Comparison of ENCODE assay signal across 8 cellular contexts in the genomic region with DNA sequence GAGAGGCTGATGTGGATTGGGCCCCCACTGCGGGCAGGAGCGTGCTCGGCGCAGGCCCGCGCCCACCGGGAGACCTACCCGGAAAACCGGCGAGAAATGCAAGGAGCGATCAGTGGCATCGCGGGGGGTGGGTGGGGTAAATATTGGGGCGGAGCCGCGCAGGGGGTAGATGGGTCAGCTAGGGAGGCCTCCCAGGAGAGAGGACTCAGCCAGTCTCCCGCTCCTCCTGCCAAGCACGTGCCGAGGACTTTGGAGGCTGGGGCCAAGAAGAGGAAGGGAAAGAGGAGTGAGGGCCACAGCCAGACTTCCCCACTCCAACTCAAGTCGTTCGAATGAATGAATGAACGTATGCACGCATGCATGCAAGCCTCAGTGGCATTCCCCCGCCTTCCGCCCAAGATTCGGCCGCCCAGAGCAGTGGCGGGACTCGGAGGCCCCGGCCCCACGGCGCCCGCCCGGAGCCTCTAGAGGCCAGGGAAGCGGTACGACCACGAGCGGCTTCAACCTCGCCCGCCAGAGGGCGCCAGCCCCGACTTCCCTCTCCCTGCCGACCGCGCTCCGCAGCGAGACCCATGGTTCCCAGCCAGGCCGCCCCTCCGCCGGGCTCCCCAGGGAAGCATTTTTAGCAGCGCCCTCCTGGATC. TPM values are rescaled to one million over a fixed set of nuclear protein-coding genes. Genes with fewer than 3 reads are reported as not detected.
A peak's percentile ranks its signal among the peaks of the same experiment; 100 is the strongest.
DNase-seq lines count a peak whose midpoint lies in the region; ATAC-seq and TF ChIP-seq lines count a peak whose summit lies in the region.

No MANE protein-coding gene starts in this region.

- H3K79me2 ChIP-seq in GM23248 (ENCODE audit: insufficient read depth) = 0 out of 2 replicates have a peak, but pooled peaks cover 1% of the 10 kb centered on the region
- H3K79me2 ChIP-seq in fibroblast of lung (ENCODE audit: control insufficient read depth, insufficient read depth, low read length) = peaks cover 9% of the 10 kb centered on the region

- H2AFZ ChIP-seq in GM23248 (peak overlapping the region; percentile 45), fibroblast of lung (ENCODE audit: low read length) (no peak overlapping the region)

- in situ Hi-C loops in GM23248 (cut with MboI) = loop anchor here (10.0 kb wide), 1 partner anchor 175 kb away; no protein-coding TSS in a partner anchor

- peak overlapping the region; percentile 54 for H3K4me3 ChIP-seq in GM23248
- peak overlapping the region in 2 of 4 experiments; percentile 19 to 41 for H3K4me3 ChIP-seq in fibroblast of lung (replicated peaks in 1 of 4; ENCODE audit: control extremely low read depth in 1 of 4, insufficient read depth in 1 of 4, low read depth in 3 of 4, low read length in 4 of 4)
- peak overlapping the region; percentile 64 for H3K4me3 ChIP-seq in naive thymus-derived CD4-positive, alpha-beta T cell (ENCODE audit: low read length)

- WGBS in GM23248 (ENCODE audit: low coverage in 1 of 2, low lambda C conversion rate in 2 of 2, missing lambda C conversion rate in 2 of 2), 2 experiments = 2 to 4% methylated on average over 44 to 47 of the region's 51 CpGs

- POLR2A ChIA-PET in CD4-positive, alpha-beta T cell (lab: Charles Lee) = interaction anchor here (2.2 kb wide), 1 partner anchor 39 kb away, joined by 12 read pairs; a partner anchor contains a TSS
- POLR2A ChIA-PET in naive thymus-derived CD4-positive, alpha-beta T cell (lab: Charles Lee) = no interaction called here

- peaks cover 13% of the 10 kb centered on the region for H3K36me3 Mint-ChIP-seq in CD4-positive, alpha-beta T cell (ENCODE audit: low read depth)
- H3K36me3 Mint-ChIP-seq in activated T-helper 1 cell treated with anti-CD3 and anti-CD28 coated beads, Interleukin-12 subunit alpha, Interleukin-12 subunit beta, Interleukin-2, Interleukin-4 antibody, amounts not matched to agents 30 ng/mL and 10 ng/mL and 1 ng/mL, durations not matched to agents 14 hours and 24 hours and 36 hours (ENCODE audit: low read depth) = peaks cover 32% of the 10 kb centered on the region
- peaks cover 0 to 4% (median 0%) of the 10 kb centered on the region in 5 donors for H3K36me3 Mint-ChIP-seq in naive thymus-derived CD4-positive, alpha-beta T cell

- peak overlapping the region; percentile 51 for H3K27ac Mint-ChIP-seq in CD4-positive, alpha-beta T cell
- no peak overlapping the region for H3K27ac Mint-ChIP-seq in activated T-helper 1 cell treated with anti-CD3 and anti-CD28 coated beads, Interleukin-12 subunit alpha, Interleukin-12 subunit beta, Interleukin-2, Interleukin-4 antibody, amounts not matched to agents 30 ng/mL and 10 ng/mL and 1 ng/mL, durations not matched to agents 14 hours and 24 hours and 36 hours
- peak overlapping the region in 2 of 9 donors; percentile 29 to 67 for H3K27ac Mint-ChIP-seq in naive thymus-derived CD4-positive, alpha-beta T cell

- DNase-seq in CD4-positive, alpha-beta T cell = peak; percentile 70 to 90 (median 78)
- DNase-seq in GM23248 (peak; percentile 81), NCI-H774 (lab: John Stamatoyannopoulos, UW) (peak; percentile 13), fibroblast of lung (ENCODE audit: low read depth in 2 of 2) (peak; percentile 39 to 60), HK-2 (ENCODE audit: unreplicated experiment) (no peak)
- peak; percentile 76 for DNase-seq in activated T-helper 1 cell treated with anti-CD3 and anti-CD28 coated beads, Interleukin-12 subunit alpha, Interleukin-12 subunit beta, Interleukin-2, Interleukin-4 antibody, amounts not matched to agents 30 ng/mL and 10 ng/mL and 1 ng/mL, durations not matched to agents 14 hours and 24 hours and 36 hours (ENCODE audit: low spot score)
- peak; percentile 59 to 90 (median 80) for DNase-seq in naive thymus-derived CD4-positive, alpha-beta T cell
- DNase-seq in stimulated activated CD8-positive, alpha-beta memory T cell treated with anti-CD3 and anti-CD28 coated beads, Interleukin-7, amount 100 ng/mL, for 4 hours (ENCODE audit: low read depth in 2 of 2) = peak; percentile 52 to 74

- peaks cover 43% of the 10 kb centered on the region for H3K27me3 ChIP-seq in CD4-positive, alpha-beta T cell (ENCODE audit: control insufficient read depth, insufficient read depth, low read length)
- peaks cover 8% of the 10 kb centered on the region for H3K27me3 ChIP-seq in GM23248 (replicated peaks; ENCODE audit: insufficient read depth)
- peaks cover 19% of the 10 kb centered on the region for H3K27me3 ChIP-seq in fibroblast of lung (ENCODE audit: control insufficient read depth, insufficient read depth, low read length)
- peaks cover 8 to 23% of the 10 kb centered on the region in 2 donors for H3K27me3 ChIP-seq in naive thymus-derived CD4-positive, alpha-beta T cell (ENCODE audit: control insufficient read depth in 2 of 2, insufficient read depth in 2 of 2, low read length in 2 of 2)

- intact Hi-C loops in CD4-positive, alpha-beta T cell (cut with DNase I, micrococcal nuclease) = loop anchor here (2.0 to 10.0 kb wide), 6 partner anchors 53 to 567 kb away; a partner anchor contains a TSS
- intact Hi-C loops in activated T-helper 1 cell treated with anti-CD3 and anti-CD28 coated beads, Interleukin-12 subunit alpha, Interleukin-12 subunit beta, Interleukin-2, Interleukin-4 antibody, amounts not matched to agents 30 ng/mL and 10 ng/mL and 1 ng/mL, durations not matched to agents 14 hours and 24 hours and 36 hours (cut with micrococcal nuclease) = loop anchor here (2.0 to 10.0 kb wide), 6 partner anchors 77 to 782 kb away; a partner anchor contains a TSS
- intact Hi-C loops in naive thymus-derived CD4-positive, alpha-beta T cell (cut with micrococcal nuclease) = loop anchor here (1.0 to 5.0 kb wide), 7 partner anchors 53 to 618 kb away; a partner anchor contains a TSS

- peaks cover 19% of the 10 kb centered on the region for H3F3A ChIP-seq in GM23248 (ENCODE audit: insufficient read depth)

- H3K27ac ChIP-seq in CD4-positive, alpha-beta T cell (ENCODE audit: low read depth, low read length) = no peak overlapping the region
- H3K27ac ChIP-seq in GM23248 (no peak overlapping the region), fibroblast of lung (ENCODE audit: insufficient read depth, low read length) (no peak overlapping the region)
- no peak overlapping the region for H3K27ac ChIP-seq in naive thymus-derived CD4-positive, alpha-beta T cell (ENCODE audit: low read depth, low read length)

- CTCF ChIA-PET in CD4-positive, alpha-beta T cell (lab: Charles Lee) = interaction anchor here (2.0 kb wide), 1 partner anchor 8 kb away, joined by 8 read pairs; no protein-coding TSS in a partner anchor
- CTCF ChIA-PET in naive thymus-derived CD4-positive, alpha-beta T cell (lab: Charles Lee) = interaction anchor here (0.6 kb wide), 2 partner anchors 230 to 248 kb away, joined by 3 read pairs; no protein-coding TSS in a partner anchor

- H3K27me3 Mint-ChIP-seq in CD4-positive, alpha-beta T cell = peaks cover 30% of the 10 kb centered on the region
- H3K27me3 Mint-ChIP-seq in activated T-helper 1 cell treated with anti-CD3 and anti-CD28 coated beads, Interleukin-12 subunit alpha, Interleukin-12 subunit beta, Interleukin-2, Interleukin-4 antibody, amounts not matched to agents 30 ng/mL and 10 ng/mL and 1 ng/mL, durations not matched to agents 14 hours and 24 hours and 36 hours (ENCODE audit: insufficient read depth) = peaks cover 24% of the 10 kb centered on the region
- H3K27me3 Mint-ChIP-seq in naive thymus-derived CD4-positive, alpha-beta T cell = peaks cover 20 to 42% (median 29%) of the 10 kb centered on the region in 5 donors

- peak; percentile 55 for ATAC-seq in CD4-positive, alpha-beta T cell (ENCODE audit: poor library complexity)
- peak; percentile 77 for ATAC-seq in naive thymus-derived CD4-positive, alpha-beta T cell

- H3K4me2 ChIP-seq in GM23248 (ENCODE audit: unreplicated experiment) = peak overlapping the region; percentile 54
- H3K4me2 ChIP-seq in fibroblast of lung (ENCODE audit: extremely low read depth, insufficient read depth, low read length) = peak overlapping the region; percentile 66

- H3K9ac ChIP-seq in GM23248 (no peak overlapping the region), fibroblast of lung (ENCODE audit: insufficient read depth, low read length) (peak overlapping the region; percentile 27)

- H3K4me1 ChIP-seq in GM23248 (ENCODE audit: insufficient read depth) (peaks cover 8% of the 10 kb centered on the region; the same call in 1 of the 2 replicates), fibroblast of lung (ENCODE audit: control insufficient read depth, extremely low read depth, insufficient read depth, low read length) (peaks cover 7% of the 10 kb centered on the region)
- H3K4me1 ChIP-seq in naive thymus-derived CD4-positive, alpha-beta T cell (ENCODE audit: control insufficient read depth in 2 of 2, insufficient read depth in 2 of 2, low read length in 2 of 2) = peaks cover 32 to 57% of the 10 kb centered on the region in 2 donors

- no peaks in the 10 kb centered on the region for H3K9me3 ChIP-seq in CD4-positive, alpha-beta T cell (ENCODE audit: control insufficient read depth, low read length)
- no peaks in the 10 kb centered on the region for H3K9me3 ChIP-seq in GM23248 (ENCODE audit: low read depth)
- H3K9me3 ChIP-seq in fibroblast of lung (ENCODE audit: control insufficient read depth, insufficient read depth, low read depth, low read length) = no peaks in the 10 kb centered on the region
- H3K9me3 ChIP-seq in naive thymus-derived CD4-positive, alpha-beta T cell (ENCODE audit: control insufficient read depth in 2 of 3, low read length in 3 of 3) = no peaks in the 10 kb centered on the region

- H4K20me1 ChIP-seq in GM23248 (ENCODE audit: insufficient read depth) (no peaks in the 10 kb centered on the region), fibroblast of lung (ENCODE audit: control insufficient read depth, extremely low read depth, insufficient read depth, low read length) (no peaks in the 10 kb centered on the region)

- TF ChIP-seq CTCF in CD4-positive, alpha-beta T cell (IDR thresholded peaks at IDR 0.05) = peak; percentile 82
- TF ChIP-seq CTCF in fibroblast of lung (conservative IDR thresholded peaks at IDR 0.05 in 1 of 2, IDR thresholded peaks at IDR 0.05 in 1 of 2; ENCODE audit: low read depth in 1 of 2, low read length in 2 of 2) = peak; percentile 57 to 74

- no peaks in the 10 kb centered on the region for H3K9me3 Mint-ChIP-seq in CD4-positive, alpha-beta T cell
- H3K9me3 Mint-ChIP-seq in activated T-helper 1 cell treated with anti-CD3 and anti-CD28 coated beads, Interleukin-12 subunit alpha, Interleukin-12 subunit beta, Interleukin-2, Interleukin-4 antibody, amounts not matched to agents 30 ng/mL and 10 ng/mL and 1 ng/mL, durations not matched to agents 14 hours and 24 hours and 36 hours = no peaks in the 10 kb centered on the region
- no peaks in the 10 kb centered on the region for H3K9me3 Mint-ChIP-seq in naive thymus-derived CD4-positive, alpha-beta T cell

- peaks cover 63% of the 10 kb centered on the region for H3K4me1 Mint-ChIP-seq in CD4-positive, alpha-beta T cell (ENCODE audit: low read depth)
- H3K4me1 Mint-ChIP-seq in activated T-helper 1 cell treated with anti-CD3 and anti-CD28 coated beads, Interleukin-12 subunit alpha, Interleukin-12 subunit beta, Interleukin-2, Interleukin-4 antibody, amounts not matched to agents 30 ng/mL and 10 ng/mL and 1 ng/mL, durations not matched to agents 14 hours and 24 hours and 36 hours (ENCODE audit: low read depth) = peaks cover 56% of the 10 kb centered on the region
- H3K4me1 Mint-ChIP-seq in naive thymus-derived CD4-positive, alpha-beta T cell = peaks cover 39 to 65% (median 56%) of the 10 kb centered on the region in 7 donors

- peak overlapping the region; percentile 52 for H3K4me3 Mint-ChIP-seq in CD4-positive, alpha-beta T cell
- H3K4me3 Mint-ChIP-seq in activated T-helper 1 cell treated with anti-CD3 and anti-CD28 coated beads, Interleukin-12 subunit alpha, Interleukin-12 subunit beta, Interleukin-2, Interleukin-4 antibody, amounts not matched to agents 30 ng/mL and 10 ng/mL and 1 ng/mL, durations not matched to agents 14 hours and 24 hours and 36 hours = peak overlapping the region; percentile 60
- H3K4me3 Mint-ChIP-seq in naive thymus-derived CD4-positive, alpha-beta T cell = peak overlapping the region; percentile 64 to 96 (median 76)

- H3K36me3 ChIP-seq in GM23248 (ENCODE audit: low read depth) = peaks cover 3% of the 10 kb centered on the region; the same call in 1 of the 2 replicates
- no peaks in the 10 kb centered on the region for H3K36me3 ChIP-seq in fibroblast of lung (ENCODE audit: control insufficient read depth, insufficient read depth, low read length)
- peaks cover 0 to 5% (median 0%) of the 10 kb centered on the region in 3 experiments for H3K36me3 ChIP-seq in naive thymus-derived CD4-positive, alpha-beta T cell (ENCODE audit: control insufficient read depth in 2 of 3, insufficient read depth in 3 of 3, low read length in 3 of 3)

- H3K9me2 ChIP-seq in GM23248 (ENCODE audit: insufficient read depth) = no peaks in the 10 kb centered on the region

RNA-seq across cellular contexts. Expression of a gene that starts 3.6 kb away (rescaled TPM):
- 10 to 100 TPM; 15.5 to 15.8 TPM for total RNA-seq in CD4-positive, alpha-beta T cell
- 62.0 and 69.6 TPM in 2 replicates for total RNA-seq in GM23248 (2014; rRNA removed; shearing (Covaris generic))
- 2.9 and 4.1 TPM in 2 replicates for polyA plus RNA-seq in GM23248 (2016; fragmentation: Nextera tagmentation; extraction: Ambion mirVana)
- 149 and 151 TPM in 2 replicates for total RNA-seq in activated T-helper 1 cell treated with anti-CD3 and anti-CD28 coated beads, Interleukin-12 subunit alpha, Interleukin-12 subunit beta, Interleukin-2, Interleukin-4 antibody, amounts not matched to agents 30 ng/mL and 10 ng/mL and 1 ng/mL, durations not matched to agents 14 hours and 24 hours and 36 hours
- total RNA-seq in fibroblast of lung = 80.8 and 95.3 TPM in 2 replicates
- polyA plus RNA-seq in fibroblast of lung = 29.1 and 46.7 TPM in 2 replicates
- polyA plus RNA-seq in fibroblast of lung (2012) = 43.0 and 67.3 TPM in 2 replicates
- polyA minus RNA-seq in fibroblast of lung (ENCODE audit: low replicate concordance) = 52.3 and 71.5 TPM in 2 replicates
- 10 to 100 TPM; 10.9 to 31.3 (median 16.2) TPM for total RNA-seq in naive thymus-derived CD4-positive, alpha-beta T cell
- polyA plus RNA-seq in naive thymus-derived CD4-positive, alpha-beta T cell = 10 to 100 TPM; 10.3 to 13.7 TPM

RNA-seq across cellular contexts. Expression of a gene that starts 3.8 kb away (rescaled TPM):
- total RNA-seq in CD4-positive, alpha-beta T cell = not detected
- total RNA-seq in GM23248 (2014; rRNA removed; shearing (Covaris generic)) = 4.4 TPM in 1 of 2 replicates, not detected in the other
- polyA plus RNA-seq in GM23248 (2016; fragmentation: Nextera tagmentation; extraction: Ambion mirVana) (not detected in 2 replicates), fibroblast of lung (not detected in 2 replicates)
- total RNA-seq in activated T-helper 1 cell treated with anti-CD3 and anti-CD28 coated beads, Interleukin-12 subunit alpha, Interleukin-12 subunit beta, Interleukin-2, Interleukin-4 antibody, amounts not matched to agents 30 ng/mL and 10 ng/mL and 1 ng/mL, durations not matched to agents 14 hours and 24 hours and 36 hours = not detected in 2 replicates
- total RNA-seq in fibroblast of lung = not detected in 2 replicates
- not detected in 2 replicates for polyA plus RNA-seq in fibroblast of lung (2012)
- polyA minus RNA-seq in fibroblast of lung (ENCODE audit: low replicate concordance) = not detected in 2 replicates
- not detected for total RNA-seq in naive thymus-derived CD4-positive, alpha-beta T cell
- not detected for polyA plus RNA-seq in naive thymus-derived CD4-positive, alpha-beta T cell

RNA-seq across cellular contexts. Expression of a gene that starts 38.6 kb away (rescaled TPM):
- total RNA-seq in CD4-positive, alpha-beta T cell = 100 to 1,000 TPM; 395 to 416 TPM
- total RNA-seq in GM23248 (2014; rRNA removed; shearing (Covaris generic)) = 73.6 and 78.0 TPM in 2 replicates
- 35.2 and 42.5 TPM in 2 replicates for polyA plus RNA-seq in GM23248 (2016; fragmentation: Nextera tagmentation; extraction: Ambion mirVana)
- 113 and 117 TPM in 2 replicates for total RNA-seq in activated T-helper 1 cell treated with anti-CD3 and anti-CD28 coated beads, Interleukin-12 subunit alpha, Interleukin-12 subunit beta, Interleukin-2, Interleukin-4 antibody, amounts not matched to agents 30 ng/mL and 10 ng/mL and 1 ng/mL, durations not matched to agents 14 hours and 24 hours and 36 hours
- total RNA-seq in fibroblast of lung = 108 and 193 TPM in 2 replicates
- 50.6 and 69.9 TPM in 2 replicates for polyA plus RNA-seq in fibroblast of lung
- polyA plus RNA-seq in fibroblast of lung (2012) = 48.0 and 72.0 TPM in 2 replicates
- polyA minus RNA-seq in fibroblast of lung (ENCODE audit: low replicate concordance) = 17.7 and 37.2 TPM in 2 replicates
- total RNA-seq in naive thymus-derived CD4-positive, alpha-beta T cell = 100 to 1,000 TPM; 154 to 338 (median 321) TPM
- 10 to 100 TPM; 45.8 to 47.6 TPM for polyA plus RNA-seq in naive thymus-derived CD4-positive, alpha-beta T cell
